Comparison of ENCODE assay signal across 12 cellular contexts in genomic region chrX:1176603-1177320, GRCh38. TPM values are rescaled to one million over a fixed set of nuclear protein-coding genes. Genes with fewer than 3 reads are reported as not detected.
A peak's percentile ranks its signal among the peaks of the same experiment; 100 is the strongest.
DNase-seq lines count a peak whose midpoint lies in the region; ATAC-seq and TF ChIP-seq lines count a peak whose summit lies in the region.
"Not testable (repeated sequence)": the region's sequence is repeated elsewhere in the genome, so short reads cannot be mapped to it uniquely, and the experiment has no call there.
"Had no signal": no experiment of that assay in that cellular context is flagged by ENCODE, and none has a peak within 500 bp of the region (broad histone marks: within the 10 kb centered on the region; RNA-seq: fewer than 3 reads in every experiment).

No MANE protein-coding gene starts in this region.

- intact Hi-C loops in activated CD4-positive, alpha-beta T cell treated with anti-CD3 and anti-CD28 coated beads for 36 hours (cut with DNase I, micrococcal nuclease): loop anchor here (10.0 kb wide), 2 partner anchors 262 to 602 kb away; no protein-coding TSS in a partner anchor
- intact Hi-C loops in spleen (cut with DNase I; ENCODE audit: low total_unique reads): not testable (repeated sequence)

- H3K4me1 ChIP-seq in GM23338 (ENCODE audit: insufficient read depth): peaks cover 28% of the 10 kb centered on the region
- H3K4me1 ChIP-seq in spleen: not testable (repeated sequence)

- DNase-seq in GM23338 (ENCODE audit: low spot score); activated naive CD4-positive, alpha-beta T cell treated with anti-CD3 and anti-CD28 coated beads, Interleukin-2, amount 50 U/mL, for 72 hours (ENCODE audit: low spot score in 2 of 2): not testable (repeated sequence)
- DNase-seq in NCI-H69 (lab: John Stamatoyannopoulos, UW) (peak; percentile 9), mucosa of gallbladder (ENCODE audit: low spot score) (peak; percentile 7), spleen (peak; percentile 45)
- DNase-seq in activated CD4-positive, alpha-beta T cell treated with anti-CD3 and anti-CD28 coated beads for 36 hours: peak; percentile 43
- DNase-seq in activated CD8-positive, alpha-beta memory T cell treated with anti-CD3 and anti-CD28 coated beads for 24 hours: peak; percentile 50
- peak in 1 of 2 donors; percentile 50 for DNase-seq in stimulated activated naive CD8-positive, alpha-beta T cell treated with anti-CD3 and anti-CD28 coated beads, Interleukin-15, amount 100 ng/mL, for 72 hours

- POLR2A ChIA-PET in activated CD4-positive, alpha-beta T cell treated with anti-CD3 and anti-CD28 coated beads for 36 hours (lab: Charles Lee): not testable (repeated sequence)

- not testable (repeated sequence) for H4K20me1 ChIP-seq in GM23338 (replicated peaks; ENCODE audit: insufficient read depth)

- peaks cover 67% of the 10 kb centered on the region for H3K9me3 Mint-ChIP-seq in GM23338
- not testable (repeated sequence) for H3K9me3 Mint-ChIP-seq in activated CD4-positive, alpha-beta T cell treated with anti-CD3 and anti-CD28 coated beads for 36 hours (ENCODE audit: low read depth); activated naive CD4-positive, alpha-beta T cell treated with anti-CD3 and anti-CD28 coated beads, Interleukin-2, amount 50 U/mL, for 72 hours; stimulated activated naive CD8-positive, alpha-beta T cell treated with anti-CD3 and anti-CD28 coated beads, Interleukin-15, amount 100 ng/mL, for 72 hours

- not testable (repeated sequence) for H3K4me1 Mint-ChIP-seq in GM23338; activated CD4-positive, alpha-beta T cell treated with anti-CD3 and anti-CD28 coated beads for 36 hours; stimulated activated naive CD8-positive, alpha-beta T cell treated with anti-CD3 and anti-CD28 coated beads, Interleukin-15, amount 100 ng/mL, for 72 hours

- CTCF ChIA-PET in activated CD4-positive, alpha-beta T cell treated with anti-CD3 and anti-CD28 coated beads for 36 hours (lab: Charles Lee): not testable (repeated sequence)

- not testable (repeated sequence) for H3K27ac Mint-ChIP-seq in GM23338; activated CD4-positive, alpha-beta T cell treated with anti-CD3 and anti-CD28 coated beads for 36 hours; stimulated activated naive CD8-positive, alpha-beta T cell treated with anti-CD3 and anti-CD28 coated beads, Interleukin-15, amount 100 ng/mL, for 72 hours
- peak overlapping the region in 1 of 2 donors; percentile 5 for H3K27ac Mint-ChIP-seq in activated naive CD4-positive, alpha-beta T cell treated with anti-CD3 and anti-CD28 coated beads, Interleukin-2, amount 50 U/mL, for 72 hours

- not testable (repeated sequence) for H3K9me3 ChIP-seq in spleen

- H3K9me2 ChIP-seq in GM23338 (ENCODE audit: insufficient read depth): not testable (repeated sequence)

- H3K27ac ChIP-seq in GM23338 (ENCODE audit: low read depth): 0 out of 2 replicates have a peak overlapping the region, but pooled peaks have one; percentile 69
- H3K27ac ChIP-seq in spleen: not testable (repeated sequence)

- not testable (repeated sequence) for TF ChIP-seq CTCF in GM23338 (conservative IDR thresholded peaks at IDR 0.05; ENCODE audit: low read depth in 2 of 2); spleen (IDR thresholded peaks at IDR 0.05 in 8 of 11, conservative IDR thresholded peaks at IDR 0.05 in 3 of 11)

- H3K27me3 Mint-ChIP-seq in GM23338 (ENCODE audit: insufficient read depth, low read depth, poor library complexity); activated CD4-positive, alpha-beta T cell treated with anti-CD3 and anti-CD28 coated beads for 36 hours; stimulated activated naive CD8-positive, alpha-beta T cell treated with anti-CD3 and anti-CD28 coated beads, Interleukin-15, amount 100 ng/mL, for 72 hours: not testable (repeated sequence)

- WGBS in spleen, 5 donors: 90 to 94% (median 92%) methylated on average over 31 of the region's 31 CpGs

- not testable (repeated sequence) for H3K4me2 ChIP-seq in GM23338

- TF ChIP-seq POLR2A in spleen (IDR thresholded peaks at IDR 0.05): not testable (repeated sequence)

- H3K27me3 ChIP-seq in GM23338 (ENCODE audit: insufficient read depth); spleen (replicated peaks in 1 of 7): not testable (repeated sequence)

- H3F3A ChIP-seq in GM23338 (replicated peaks; ENCODE audit: low read depth): peaks cover 13% of the 10 kb centered on the region; the same call in 1 of the 2 replicates

- not testable (repeated sequence) for ATAC-seq in GM23338
- ATAC-seq in activated CD4-positive, alpha-beta T cell treated with anti-CD3 and anti-CD28 coated beads for 36 hours: peak; percentile 60
- ATAC-seq in activated naive CD4-positive, alpha-beta T cell treated with anti-CD3 and anti-CD28 coated beads, Interleukin-2, amount 50 U/mL, for 72 hours: peak; percentile 68 to 73
- peak; percentile 70 for ATAC-seq in stimulated activated naive CD8-positive, alpha-beta T cell treated with anti-CD3 and anti-CD28 coated beads, Interleukin-15, amount 100 ng/mL, for 72 hours

- H3K79me2 ChIP-seq in GM23338 (replicated peaks; ENCODE audit: insufficient read depth): not testable (repeated sequence)

- H3K36me3 ChIP-seq in GM23338 (ENCODE audit: insufficient read depth); spleen: not testable (repeated sequence)

- not testable (repeated sequence) for H3K4me3 ChIP-seq in GM23338, spleen

- not testable (repeated sequence) for H3K4me3 Mint-ChIP-seq in GM23338; activated CD4-positive, alpha-beta T cell treated with anti-CD3 and anti-CD28 coated beads for 36 hours; stimulated activated naive CD8-positive, alpha-beta T cell treated with anti-CD3 and anti-CD28 coated beads, Interleukin-15, amount 100 ng/mL, for 72 hours

- H3K36me3 Mint-ChIP-seq in GM23338 (ENCODE audit: low read depth): peaks cover 21% of the 10 kb centered on the region
- not testable (repeated sequence) for H3K36me3 Mint-ChIP-seq in activated CD4-positive, alpha-beta T cell treated with anti-CD3 and anti-CD28 coated beads for 36 hours (ENCODE audit: low read depth); activated naive CD4-positive, alpha-beta T cell treated with anti-CD3 and anti-CD28 coated beads, Interleukin-2, amount 50 U/mL, for 72 hours

- H2AFZ ChIP-seq in GM23338: not testable (repeated sequence)

RNA-seq across cellular contexts. Expression of gene CRLF2, which starts 35.7 kb away (rescaled TPM):
- total RNA-seq in GM23338 (2014; rRNA removed; shearing (Covaris generic)): not detected in 2 replicates
- polyA plus RNA-seq in GM23338 (2016; fragmentation: Nextera tagmentation; extraction: Ambion mirVana) (not detected in 2 replicates), spleen (1 to 10 TPM in 1 of 3 donors, under 1 TPM in 1, not detected in 1; 0.55 to 1.8 TPM)
- 1 to 10 TPM; 1.3 to 1.7 TPM for total RNA-seq in activated CD4-positive, alpha-beta T cell treated with anti-CD3 and anti-CD28 coated beads for 36 hours
- total RNA-seq in activated naive CD4-positive, alpha-beta T cell treated with anti-CD3 and anti-CD28 coated beads, Interleukin-2, amount 50 U/mL, for 72 hours: 1 to 10 TPM; 1.3 to 1.6 TPM
- total RNA-seq in mucosa of gallbladder (2.3 TPM), spleen (under 1 TPM in 4 of 7 donors, not detected in 3; 0.26 to 0.98 (median 0.37) TPM)
- total RNA-seq: A673, Right ventricle myocardium inferior had no signal
- polyA plus RNA-seq: CD8-positive, alpha-beta memory T cell; IgD-negative memory B cell had no signal
